In the genomic region with DNA sequence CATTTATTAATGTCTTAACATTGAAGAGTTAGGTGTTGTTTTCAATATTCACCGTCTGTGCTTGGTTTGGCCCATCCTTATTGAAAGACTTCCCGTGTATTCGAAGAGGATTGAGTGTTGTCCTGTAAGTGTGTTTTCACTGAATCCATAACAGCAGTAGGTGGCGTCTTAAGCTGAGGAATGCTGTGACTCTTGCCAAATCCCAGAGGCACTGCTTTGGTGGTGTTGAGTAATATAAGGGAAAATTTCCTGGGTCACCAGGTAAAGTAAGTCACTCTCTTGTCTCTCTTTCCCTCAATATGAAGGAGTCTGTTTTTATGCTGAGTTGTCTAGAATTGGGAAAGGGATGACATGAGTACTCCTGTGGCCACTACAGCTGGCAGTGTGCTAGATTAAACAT, we compare ENCODE assay signal across 34 cellular contexts.
"Had no signal": no experiment of that assay in that cellular context is flagged by ENCODE, and none has a peak within 500 bp of the region (broad histone marks: within the 10 kb centered on the region; RNA-seq: fewer than 3 reads in every experiment).

No MANE protein-coding gene starts in this region.

- H3K4me3 Mint-ChIP-seq: activated CD4-positive, alpha-beta memory T cell treated with anti-CD3 and anti-CD28 coated beads for 36 hours; activated CD4-positive, alpha-beta T cell treated with anti-CD3 and anti-CD28 coated beads, Interleukin-2, amount 10 ng/mL, durations not matched to agents 24 days and 14 days; activated naive CD4-positive, alpha-beta T cell treated with anti-CD3 and anti-CD28 coated beads for 36 hours; activated naive CD8-positive, alpha-beta T cell treated with anti-CD3 and anti-CD28 coated beads for 36 hours; activated T-helper 1 cell treated with anti-CD3 and anti-CD28 coated beads, Interleukin-12 subunit alpha, Interleukin-12 subunit beta, Interleukin-2, Interleukin-4 antibody, amounts not matched to agents 30 ng/mL and 10 ng/mL and 1 ng/mL, durations not matched to agents 14 hours and 24 hours and 36 hours; effector memory CD8-positive, alpha-beta T cell; mesothelial cell of epicardium; nephron progenitor cell; stimulated activated effector memory CD8-positive, alpha-beta T cell treated with anti-CD3 and anti-CD28 coated beads, Interleukin-12 subunit alpha, Interleukin-12 subunit beta, amount 100 ng/mL, for 72 hours; stimulated activated naive CD8-positive, alpha-beta T cell treated with anti-CD3 and anti-CD28 coated beads, Interleukin-15, amount 100 ng/mL, for 72 hours had no signal

- H3K27me3 ChIP-seq: body of pancreas, neutrophil, pancreas, sigmoid colon, upper lobe of left lung, vagina had no signal

- H3K27me3 Mint-ChIP-seq: activated CD4-positive, alpha-beta memory T cell treated with anti-CD3 and anti-CD28 coated beads for 36 hours; activated CD4-positive, alpha-beta T cell treated with anti-CD3 and anti-CD28 coated beads, Interleukin-2, amount 10 ng/mL, durations not matched to agents 24 days and 14 days; activated naive CD8-positive, alpha-beta T cell treated with anti-CD3 and anti-CD28 coated beads for 36 hours; effector memory CD8-positive, alpha-beta T cell; naive B cell; stimulated activated naive CD8-positive, alpha-beta T cell treated with anti-CD3 and anti-CD28 coated beads, Interleukin-15, amount 100 ng/mL, for 72 hours had no signal

- H3K27ac Mint-ChIP-seq: activated CD4-positive, alpha-beta memory T cell treated with anti-CD3 and anti-CD28 coated beads for 36 hours; activated CD4-positive, alpha-beta T cell treated with anti-CD3 and anti-CD28 coated beads, Interleukin-2, amount 10 ng/mL, durations not matched to agents 24 days and 14 days; activated naive CD4-positive, alpha-beta T cell treated with anti-CD3 and anti-CD28 coated beads for 36 hours; activated naive CD8-positive, alpha-beta T cell treated with anti-CD3 and anti-CD28 coated beads for 36 hours; activated T-helper 1 cell treated with anti-CD3 and anti-CD28 coated beads, Interleukin-12 subunit alpha, Interleukin-12 subunit beta, Interleukin-2, Interleukin-4 antibody, amounts not matched to agents 30 ng/mL and 10 ng/mL and 1 ng/mL, durations not matched to agents 14 hours and 24 hours and 36 hours; effector memory CD8-positive, alpha-beta T cell; mesothelial cell of epicardium; naive B cell; nephron progenitor cell; stimulated activated effector memory CD8-positive, alpha-beta T cell treated with anti-CD3 and anti-CD28 coated beads, Interleukin-12 subunit alpha, Interleukin-12 subunit beta, amount 100 ng/mL, for 72 hours; stimulated activated naive CD8-positive, alpha-beta T cell treated with anti-CD3 and anti-CD28 coated beads, Interleukin-15, amount 100 ng/mL, for 72 hours had no signal

- H3K4me1 ChIP-seq: adrenal gland, body of pancreas, heart right ventricle, left ventricle myocardium inferior, pancreas, prostate gland, sigmoid colon, upper lobe of left lung, vagina had no signal

- H3K4me1 Mint-ChIP-seq: activated CD4-positive, alpha-beta T cell treated with anti-CD3 and anti-CD28 coated beads, Interleukin-2, amount 10 ng/mL, durations not matched to agents 24 days and 14 days; activated naive CD8-positive, alpha-beta T cell treated with anti-CD3 and anti-CD28 coated beads for 36 hours; mesothelial cell of epicardium; naive B cell; nephron progenitor cell; stimulated activated effector memory CD8-positive, alpha-beta T cell treated with anti-CD3 and anti-CD28 coated beads, Interleukin-12 subunit alpha, Interleukin-12 subunit beta, amount 100 ng/mL, for 72 hours; stimulated activated naive CD8-positive, alpha-beta T cell treated with anti-CD3 and anti-CD28 coated beads, Interleukin-15, amount 100 ng/mL, for 72 hours had no signal

- H3K36me3 ChIP-seq: adrenal gland, heart right ventricle, left ventricle myocardium inferior, neutrophil, pancreas, prostate gland, sigmoid colon, upper lobe of left lung, vagina had no signal

- ATAC-seq: activated CD4-positive, CD25-positive, alpha-beta regulatory T cell treated with anti-CD3 and anti-CD28 coated beads, Interleukin-2, amount 50 U/mL, for 24 hours; body of pancreas; effector memory CD8-positive, alpha-beta T cell; esophagus mucosa; heart right ventricle; pancreas; stimulated activated effector memory CD8-positive, alpha-beta T cell treated with anti-CD3 and anti-CD28 coated beads, Interleukin-12 subunit alpha, Interleukin-12 subunit beta, amount 100 ng/mL, for 72 hours; stimulated activated naive CD8-positive, alpha-beta T cell treated with anti-CD3 and anti-CD28 coated beads, Interleukin-15, amount 100 ng/mL, for 72 hours had no signal

- H3K27ac ChIP-seq: adrenal gland, body of pancreas, coronary artery, heart right ventricle, left ventricle myocardium inferior, neutrophil, pancreas, prostate gland, sigmoid colon, upper lobe of left lung, vagina, VCaP had no signal

- H3K9me3 Mint-ChIP-seq: activated CD4-positive, alpha-beta memory T cell treated with anti-CD3 and anti-CD28 coated beads for 36 hours; activated T-helper 1 cell treated with anti-CD3 and anti-CD28 coated beads, Interleukin-12 subunit alpha, Interleukin-12 subunit beta, Interleukin-2, Interleukin-4 antibody, amounts not matched to agents 30 ng/mL and 10 ng/mL and 1 ng/mL, durations not matched to agents 14 hours and 24 hours and 36 hours; effector memory CD8-positive, alpha-beta T cell; stimulated activated effector memory CD8-positive, alpha-beta T cell treated with anti-CD3 and anti-CD28 coated beads, Interleukin-12 subunit alpha, Interleukin-12 subunit beta, amount 100 ng/mL, for 72 hours had no signal

- H3K36me3 Mint-ChIP-seq: naive B cell; stimulated activated effector memory CD8-positive, alpha-beta T cell treated with anti-CD3 and anti-CD28 coated beads, Interleukin-12 subunit alpha, Interleukin-12 subunit beta, amount 100 ng/mL, for 72 hours had no signal

- H3K4me3 ChIP-seq: adrenal gland, body of pancreas, coronary artery, heart right ventricle, left ventricle myocardium inferior, pancreas, prostate gland, sigmoid colon, upper lobe of left lung, vagina had no signal

- H3K9me3 ChIP-seq: adrenal gland, body of pancreas, neutrophil, pancreas, prostate gland, sigmoid colon, vagina had no signal

- DNase-seq: activated CD4-positive, alpha-beta memory T cell treated with anti-CD3 and anti-CD28 coated beads for 36 hours; activated CD4-positive, alpha-beta T cell treated with anti-CD3 and anti-CD28 coated beads, Interleukin-2, amount 10 ng/mL, durations not matched to agents 24 days and 14 days; activated CD8-positive, alpha-beta memory T cell treated with anti-CD3 and anti-CD28 coated beads, Interleukin-2, amount 50 U/mL, for 4 hours; activated effector memory CD4-positive, alpha-beta T cell treated with anti-CD3 and anti-CD28 coated beads, Interleukin-2, amount 50 U/mL, for 16 hours; activated naive CD4-positive, alpha-beta T cell treated with anti-CD3 and anti-CD28 coated beads for 36 hours; activated naive CD8-positive, alpha-beta T cell treated with anti-CD3 and anti-CD28 coated beads for 36 hours; activated T-cell treated with anti-CD3 and anti-CD28 coated beads, Interleukin-2, amount 50 U/mL, for 1 hour; adrenal gland; aorta; body of pancreas; effector memory CD8-positive, alpha-beta T cell; foreskin melanocyte; heart right ventricle; kidney glomerular epithelial cell; left ventricle myocardium inferior; naive B cell; nephron progenitor cell; pancreas; sigmoid colon; small intestine; stimulated activated CD4-positive, alpha-beta T cell treated with anti-CD3 and anti-CD28 coated beads, Interleukin-4, amount 100 ng/mL, for 24 hours; stimulated activated naive CD8-positive, alpha-beta T cell treated with anti-CD3 and anti-CD28 coated beads, Interleukin-15, amount 100 ng/mL, for 72 hours; substantia nigra; upper lobe of left lung had no signal
